In genomic region chr22:17578129-17578754, GRCh38 we compare ENCODE assay signal across 12 cellular contexts. TPM values are rescaled to one million over a fixed set of nuclear protein-coding genes. Genes with fewer than 3 reads are reported as not detected.
DNase-seq lines count a peak whose midpoint lies in the region; ATAC-seq, FAIRE-seq and TF ChIP-seq lines count a peak whose summit lies in the region.
"Had no signal": no experiment of that assay in that cellular context is flagged by ENCODE, and none has a peak within 500 bp of the region (broad histone marks: within the 10 kb centered on the region; RNA-seq: fewer than 3 reads in every experiment).

No MANE protein-coding gene starts in this region.

- peaks cover 25% of the 10 kb centered on the region for H3K27me3 Mint-ChIP-seq in GM23338 (ENCODE audit: insufficient read depth, low read depth, poor library complexity)
- H3K27me3 Mint-ChIP-seq in effector memory CD8-positive, alpha-beta T cell = peaks cover 6 to 48% of the 10 kb centered on the region in 2 donors
- no peaks in the 10 kb centered on the region for H3K27me3 Mint-ChIP-seq in activated CD4-positive, alpha-beta T cell treated with anti-CD3 and anti-CD28 coated beads, Interleukin-2, amount 10 ng/mL, durations not matched to agents 7 days and 5 days

- H3K27ac Mint-ChIP-seq in GM23338 = no peak overlapping the region
- H3K27ac Mint-ChIP-seq in effector memory CD8-positive, alpha-beta T cell = no peak overlapping the region
- H3K27ac Mint-ChIP-seq in activated CD4-positive, alpha-beta T cell treated with anti-CD3 and anti-CD28 coated beads, Interleukin-2, amount 10 ng/mL, durations not matched to agents 7 days and 5 days = no peak overlapping the region

- CTCF ChIA-PET in activated CD4-positive, alpha-beta T cell treated with anti-CD3 and anti-CD28 coated beads, Interleukin-2, amount 10 ng/mL, durations not matched to agents 7 days and 5 days (lab: Charles Lee) = no interaction called here

- H3K9me3 ChIP-seq in heart right ventricle = no peaks in the 10 kb centered on the region
- H3K9me3 ChIP-seq: vagina had no signal

- peak; percentile 48 for DNase-seq in GM04504 (ENCODE audit: low read depth)
- DNase-seq in anterior cingulate cortex (lab: John Stamatoyannopoulos, UW) = peak in 50 of 58 donors; percentile 25 to 88 (median 62)
- peak; percentile 49 to 50 for DNase-seq in heart right ventricle
- DNase-seq in posterior cingulate gyrus = peak in 8 of 10 donors; percentile 34 to 89 (median 61)
- no peak for DNase-seq in GM23338 (ENCODE audit: low spot score)
- no peak for DNase-seq in urothelium cell line (ENCODE audit: low spot score)
- no peak for DNase-seq in effector memory CD8-positive, alpha-beta T cell
- no peak for DNase-seq in activated CD4-positive, alpha-beta T cell treated with anti-CD3 and anti-CD28 coated beads, Interleukin-2, amount 10 ng/mL, durations not matched to agents 7 days and 5 days
- DNase-seq: CD8-positive, alpha-beta memory T cell; NCI-H1092 treated with DMSO at 0.1 percent for 48 hours had no signal

- no peaks in the 10 kb centered on the region; the same call in 2 of the 3 replicates for H3K36me3 Mint-ChIP-seq in GM23338 (ENCODE audit: low read depth)
- H3K36me3 Mint-ChIP-seq in effector memory CD8-positive, alpha-beta T cell (ENCODE audit: insufficient read depth) = peaks cover 5% of the 10 kb centered on the region
- H3K36me3 Mint-ChIP-seq in activated CD4-positive, alpha-beta T cell treated with anti-CD3 and anti-CD28 coated beads, Interleukin-2, amount 10 ng/mL, durations not matched to agents 7 days and 5 days (ENCODE audit: low read depth) = no peaks in the 10 kb centered on the region
- H3K36me3 Mint-ChIP-seq: CD8-positive, alpha-beta memory T cell had no signal

- H2AFZ ChIP-seq in GM23338 = no peak overlapping the region

- H3K27ac ChIP-seq in heart right ventricle (peak overlapping the region; percentile 24 to 79 (median 59)), GM23338 (ENCODE audit: low read depth) (no peak overlapping the region)
- H3K27ac ChIP-seq: vagina had no signal

- ATAC-seq in heart right ventricle = peak in 7 of 8 donors; percentile 39 to 67 (median 59)
- ATAC-seq in GM23338 = no peak
- ATAC-seq in effector memory CD8-positive, alpha-beta T cell (replicated peaks) = no peak

- H3K4me3 ChIP-seq in heart right ventricle = no peak overlapping the region
- no peak overlapping the region for H3K4me3 ChIP-seq in GM23338
- H3K4me3 ChIP-seq: vagina had no signal

- no peaks in the 10 kb centered on the region; the same call in 2 of the 3 replicates for H3K9me3 Mint-ChIP-seq in GM23338
- H3K9me3 Mint-ChIP-seq in effector memory CD8-positive, alpha-beta T cell = no peaks in the 10 kb centered on the region
- no peaks in the 10 kb centered on the region for H3K9me3 Mint-ChIP-seq in activated CD4-positive, alpha-beta T cell treated with anti-CD3 and anti-CD28 coated beads, Interleukin-2, amount 10 ng/mL, durations not matched to agents 7 days and 5 days
- H3K9me3 Mint-ChIP-seq: CD8-positive, alpha-beta memory T cell had no signal

- intact Hi-C loops in heart right ventricle (cut with DNase I) = no loop called here
- intact Hi-C loops in posterior cingulate gyrus (cut with DNase I) = no loop called here

- POLR2A ChIA-PET in activated CD4-positive, alpha-beta T cell treated with anti-CD3 and anti-CD28 coated beads, Interleukin-2, amount 10 ng/mL, durations not matched to agents 7 days and 5 days (lab: Charles Lee) = no interaction called here

- no peaks in the 10 kb centered on the region for H3K79me2 ChIP-seq in GM23338 (replicated peaks; ENCODE audit: insufficient read depth)

- peaks cover 5% of the 10 kb centered on the region; the same call in 1 of the 2 replicates for H3F3A ChIP-seq in GM23338 (replicated peaks; ENCODE audit: low read depth)

- no peaks in the 10 kb centered on the region for H3K9me2 ChIP-seq in GM23338 (ENCODE audit: insufficient read depth)

- no peaks in the 10 kb centered on the region for H4K20me1 ChIP-seq in GM23338 (replicated peaks; ENCODE audit: insufficient read depth)

- no peak overlapping the region for H3K4me2 ChIP-seq in GM23338

- TF ChIP-seq CTCF in heart right ventricle (IDR thresholded peaks at IDR 0.05) (no peak), GM23338 (conservative IDR thresholded peaks at IDR 0.05; ENCODE audit: low read depth in 2 of 2) (no peak)

- H3K4me1 Mint-ChIP-seq in GM23338 = peaks cover 9% of the 10 kb centered on the region
- H3K4me1 Mint-ChIP-seq in effector memory CD8-positive, alpha-beta T cell (ENCODE audit: low read depth in 2 of 2) = peaks cover 0 to 2% of the 10 kb centered on the region in 2 donors
- H3K4me1 Mint-ChIP-seq in activated CD4-positive, alpha-beta T cell treated with anti-CD3 and anti-CD28 coated beads, Interleukin-2, amount 10 ng/mL, durations not matched to agents 7 days and 5 days = no peaks in the 10 kb centered on the region
- H3K4me1 Mint-ChIP-seq: CD8-positive, alpha-beta memory T cell had no signal

- H3K27me3 ChIP-seq in heart right ventricle = no peaks in the 10 kb centered on the region
- H3K27me3 ChIP-seq in GM23338 (ENCODE audit: insufficient read depth) = no peaks in the 10 kb centered on the region
- H3K27me3 ChIP-seq: vagina had no signal

- H3K4me1 ChIP-seq in heart right ventricle (peaks cover 0 to 7% (median 0%) of the 10 kb centered on the region in 9 donors), GM23338 (ENCODE audit: insufficient read depth) (no peaks in the 10 kb centered on the region)
- H3K4me1 ChIP-seq: vagina had no signal

- 49 to 55% methylated on average over 11 of the region's 11 CpGs for WGBS in heart right ventricle, 2 donors

- H3K36me3 ChIP-seq in heart right ventricle (no peaks in the 10 kb centered on the region), GM23338 (ENCODE audit: insufficient read depth) (no peaks in the 10 kb centered on the region)
- H3K36me3 ChIP-seq: vagina had no signal

- no peak for FAIRE-seq in urothelium cell line (lab: Jason Lieb, UNC)

- no peak overlapping the region for H3K4me3 Mint-ChIP-seq in GM23338
- no peak overlapping the region for H3K4me3 Mint-ChIP-seq in effector memory CD8-positive, alpha-beta T cell
- H3K4me3 Mint-ChIP-seq in activated CD4-positive, alpha-beta T cell treated with anti-CD3 and anti-CD28 coated beads, Interleukin-2, amount 10 ng/mL, durations not matched to agents 7 days and 5 days = no peak overlapping the region
- H3K4me3 Mint-ChIP-seq: CD8-positive, alpha-beta memory T cell had no signal

TF ChIP-seq in GM23338, 12 proteins besides CTCF, POLR2A, EP300 and RAD21:
- TF ChIP-seq NANOG (IDR thresholded peaks at IDR 0.05; ENCODE audit: borderline replicate concordance) (no peak), ETS1 (IDR thresholded peaks at IDR 0.05) (no peak)

RNA-seq across cellular contexts. Expression of gene SLC25A18, which starts 14.9 kb away (rescaled TPM):
- total RNA-seq in heart right ventricle = 10 to 100 TPM in 1 of 10 donors, 1 to 10 TPM in 3, under 1 TPM in 6; 0.65 to 13.6 (median 0.87) TPM
- 1 to 10 TPM; 2.3 to 3.6 TPM for polyA plus RNA-seq in heart right ventricle
- 0.47 and 1.9 TPM in 2 replicates for total RNA-seq in GM23338 (2014; rRNA removed; shearing (Covaris generic))
- polyA plus RNA-seq in GM23338 (2016; fragmentation: Nextera tagmentation; extraction: Ambion mirVana) = 0.57 and 1.2 TPM in 2 replicates
- total RNA-seq in activated CD4-positive, alpha-beta T cell treated with anti-CD3 and anti-CD28 coated beads, Interleukin-2, amount 10 ng/mL, durations not matched to agents 7 days and 5 days = not detected
- total RNA-seq: CD8-positive, alpha-beta memory T cell; dermis microvascular lymphatic vessel endothelial cell had no signal
- polyA plus RNA-seq: CD8-positive, alpha-beta memory T cell had no signal

RNA-seq across cellular contexts. Expression of gene ATP6V1E1, which starts 50.3 kb away (rescaled TPM):
- 100 to 1,000 TPM; 179 to 237 (median 218) TPM for total RNA-seq in heart right ventricle
- polyA plus RNA-seq in heart right ventricle (100 to 1,000 TPM in 1 of 2 donors, 10 to 100 TPM in 1; 73.4 to 278 TPM), GM23338 (2016; fragmentation: Nextera tagmentation; extraction: Ambion mirVana) (81.7 and 82.9 TPM in 2 replicates)
- 74.5 and 74.8 TPM in 2 replicates for total RNA-seq in GM23338 (2014; rRNA removed; shearing (Covaris generic))
- total RNA-seq in activated CD4-positive, alpha-beta T cell treated with anti-CD3 and anti-CD28 coated beads, Interleukin-2, amount 10 ng/mL, durations not matched to agents 7 days and 5 days = 10 to 100 TPM; 89.9 to 98.4 TPM

Comparison
In these comparisons a context has a peak if more than half of its experiments do, and no peak if none do; other contexts are left out.
1. DNase-seq: peak in GM04504 (single experiment), anterior cingulate cortex (50 of 58), heart right ventricle (2 of 2) and posterior cingulate gyrus (8 of 10); none in GM23338 (single experiment), urothelium cell line (single experiment), effector memory CD8-positive, alpha-beta T cell (0 of 3) and activated CD4-positive, alpha-beta T cell treated with anti-CD3 and anti-CD28 coated beads, Interleukin-2, amount 10 ng/mL, durations not matched to agents 7 days and 5 days (single experiment).
2. ATAC-seq: peak in heart right ventricle (7 of 8); none in GM23338 (single experiment) and effector memory CD8-positive, alpha-beta T cell (single experiment).